7 cellular contexts compared by ENCODE assay signal in genomic region chr10:42192450-42192849, GRCh38.
DNase-seq lines count a peak whose midpoint lies in the region; ATAC-seq, FAIRE-seq and TF ChIP-seq lines count a peak whose summit lies in the region.
"Not testable (repeated sequence)": the region's sequence is repeated elsewhere in the genome, so short reads cannot be mapped to it uniquely, and the experiment has no call there.

No MANE protein-coding gene starts in this region.

- POLR2A ChIA-PET in HepG2 (lab: Yijun Ruan, JAX), result not testable (repeated sequence)

- not testable (repeated sequence) for FAIRE-seq in HepG2 (lab: Jason Lieb, UNC)

- not testable (repeated sequence) for ATAC-seq in HepG2, gastrocnemius medialis

- not testable (repeated sequence) for BruUV-seq in HepG2 (replicated peaks; lab: Mats Ljungman, UMichigan)

- H2AFZ ChIP-seq in HepG2 (ENCODE audit: low read length), result not testable (repeated sequence)

- H3K36me3 ChIP-seq in HepG2 (replicated peaks in 1 of 2; ENCODE audit: control insufficient read depth in 1 of 2, insufficient read depth in 2 of 2, low read length in 2 of 2); gastrocnemius medialis: not testable (repeated sequence)

- intact Hi-C loops in dorsolateral prefrontal cortex (cut with DNase I); HepG2 (cut with micrococcal nuclease; ENCODE audit: unreplicated experiment); gastrocnemius medialis (cut with DNase I; ENCODE audit: low total_unique reads): not testable (repeated sequence)

- TF ChIP-seq POLR2A in HepG2 (IDR thresholded peaks at IDR 0.05; ENCODE audit: insufficient read depth in 1 of 2, low read depth in 2 of 2, low read length in 2 of 2); gastrocnemius medialis (IDR thresholded peaks at IDR 0.05): not testable (repeated sequence)

- H3K4me3 ChIP-seq in LNCaP clone FGC (ENCODE audit: low read depth, low read length); dorsolateral prefrontal cortex; HepG2 (replicated peaks in 1 of 3; ENCODE audit: insufficient read depth in 1 of 3, low read depth in 2 of 3, low read length in 3 of 3); gastrocnemius medialis: not testable (repeated sequence)

- H4K20me1 ChIP-seq in HepG2 (ENCODE audit: insufficient read depth, low read length), result not testable (repeated sequence)

- not testable (repeated sequence) for H3K9ac ChIP-seq in HepG2 (ENCODE audit: insufficient read depth, low read depth, low read length)

- H3K27ac ChIP-seq in dorsolateral prefrontal cortex; HepG2 (ENCODE audit: extremely low read length, insufficient read depth, low read length); gastrocnemius medialis: not testable (repeated sequence)

- not testable (repeated sequence) for H3K9me3 ChIP-seq in HepG2 (ENCODE audit: low read length); gastrocnemius medialis

- in situ Hi-C loops in HepG2 (cut with HindIII; ENCODE audit: extremely low pct_ligation_motif_present, low pct_unique_long_range_greater_than_20kb); gastrocnemius medialis (cut with MboI; ENCODE audit: low sequenced_read_pairs in 4 of 4): not testable (repeated sequence)

- WGBS in HepG2 (ENCODE audit: low lambda C conversion rate), result 0% methylated on average over 4 of the region's 4 CpGs

- not testable (repeated sequence) for TF ChIP-seq EP300 in HepG2 (IDR thresholded peaks at IDR 0.05; ENCODE audit: low read depth in 2 of 2, low read length in 2 of 2); HepG2 (CRISPR knock-in tag; IDR thresholded peaks at IDR 0.05; ENCODE audit: borderline replicate concordance)

- DNase-seq in ELR (ENCODE audit: low read depth) (peak; percentile 8), T-helper 9 cell (peak; percentile 8), activated gamma-delta T cell treated with Interleukin-2 at 50 U/mL for 16 hours (peak; percentile 11), dorsolateral prefrontal cortex (peak in 1 of 10 donors; percentile 27), HepG2 (ENCODE audit: low spot score) (peak; percentile 0)
- not testable (repeated sequence) for DNase-seq in LNCaP clone FGC (ENCODE audit: low read depth); gastrocnemius medialis

- H3K4me2 ChIP-seq in HepG2 (ENCODE audit: low read depth, low read length), result not testable (repeated sequence)

- not testable (repeated sequence) for TF ChIP-seq RAD21 in HepG2 (CRISPR knock-in tag; IDR thresholded peaks at IDR 0.05)

- CTCF ChIA-PET in HepG2 (lab: Yijun Ruan, JAX; ENCODE audit: low intra/inter-chr PET ratio, low total read pairs), result not testable (repeated sequence)

- TF ChIP-seq CTCF in LNCaP clone FGC (IDR thresholded peaks at IDR 0.05; ENCODE audit: control insufficient read depth, extremely low read depth, insufficient read depth), result peak; percentile 61
- peak; percentile 43 to 71 (median 59) for TF ChIP-seq CTCF in dorsolateral prefrontal cortex (IDR thresholded peaks at IDR 0.05 in 54 of 56, conservative IDR thresholded peaks at IDR 0.05 in 2 of 56; ENCODE audit: low read depth in 1 of 56, partially characterized antibody in 56 of 56)
- TF ChIP-seq CTCF in HepG2 (CRISPR knock-in tag; IDR thresholded peaks at IDR 0.05), result peak; percentile 32; the same call in 1 of the 2 replicates
- peak in 4 of 5 experiments; percentile 16 to 51 (median 32) for TF ChIP-seq CTCF in gastrocnemius medialis (IDR thresholded peaks at IDR 0.05 in 4 of 5, conservative IDR thresholded peaks at IDR 0.05 in 1 of 5)

- H3K4me1 ChIP-seq in HepG2 (ENCODE audit: insufficient read depth, low read length); gastrocnemius medialis: not testable (repeated sequence)

- H3K27me3 ChIP-seq in dorsolateral prefrontal cortex, result peaks cover 0 to 15% (median 0%) of the 10 kb centered on the region in 45 donors
- not testable (repeated sequence) for H3K27me3 ChIP-seq in HepG2 (ENCODE audit: control insufficient read depth in 1 of 2, insufficient read depth in 2 of 2, low read length in 2 of 2); gastrocnemius medialis

- not testable (repeated sequence) for H3K79me2 ChIP-seq in HepG2 (ENCODE audit: insufficient read depth, low read length)

TF ChIP-seq in HepG2, 621 proteins besides CTCF, POLR2A, EP300 and RAD21:
- TF ChIP-seq STAG1 (CRISPR knock-in tag; IDR thresholded peaks at IDR 0.05), result peak; percentile 28; the same call in 1 of the 2 replicates
